15 cellular contexts compared by ENCODE assay signal in the genomic region with DNA sequence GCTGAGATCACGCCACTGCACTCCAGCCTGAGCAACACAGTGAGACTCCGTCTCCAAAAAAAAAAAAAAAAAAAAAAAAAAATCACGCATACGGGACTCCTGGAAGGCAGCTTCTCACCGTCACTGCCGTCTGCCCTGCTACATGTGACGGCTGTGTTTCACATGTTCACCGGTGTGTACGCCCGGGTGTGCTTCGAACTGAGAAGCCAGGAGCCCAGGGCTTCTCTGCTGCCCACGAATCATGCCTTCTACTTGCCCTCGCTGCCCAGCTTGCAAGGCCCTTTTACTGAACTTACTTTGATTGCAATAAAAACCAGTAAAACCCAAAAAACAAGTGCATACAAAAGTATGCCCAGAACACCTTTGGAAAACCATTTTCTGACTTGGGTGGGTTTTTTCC. TPM values are rescaled to one million over a fixed set of nuclear protein-coding genes. Genes with fewer than 3 reads are reported as not detected.
DNase-seq lines count a peak whose midpoint lies in the region; ATAC-seq and TF ChIP-seq lines count a peak whose summit lies in the region.
"Had no signal": no experiment of that assay in that cellular context is flagged by ENCODE, and none has a peak within 500 bp of the region (broad histone marks: within the 10 kb centered on the region; RNA-seq: fewer than 3 reads in every experiment).

No MANE protein-coding gene starts in this region.

- TF ChIP-seq CTCF in endodermal cell (conservative IDR thresholded peaks at IDR 0.05) = no peak
- TF ChIP-seq CTCF in spleen (IDR thresholded peaks at IDR 0.05 in 8 of 11, conservative IDR thresholded peaks at IDR 0.05 in 3 of 11) = no peak

- ATAC-seq in HG02678 (IDR thresholded peaks at IDR 0.05; ENCODE audit: unreplicated experiment) (no peak), HG03342 (IDR thresholded peaks at IDR 0.05; ENCODE audit: unreplicated experiment) (no peak)
- ATAC-seq: stimulated activated naive CD8-positive, alpha-beta T cell treated with anti-CD3 and anti-CD28 coated beads, Interleukin-15, Interleukin-2, amounts not matched to agents 100 U/mL and 50 U/mL, for 24 hours had no signal

- H3K4me3 ChIP-seq in endodermal cell (ENCODE audit: low read length) = no peak overlapping the region
- no peak overlapping the region for H3K4me3 ChIP-seq in spleen
- H3K4me3 ChIP-seq: prostate gland, SJSA1 had no signal

- no peak overlapping the region for H3K27ac Mint-ChIP-seq in activated CD4-positive, alpha-beta T cell treated with anti-CD3 and anti-CD28 coated beads, Interleukin-2, amount 10 ng/mL, durations not matched to agents 24 days and 14 days
- H3K27ac Mint-ChIP-seq in endodermal cell = no peak overlapping the region

- no peaks in the 10 kb centered on the region for H3K9me3 Mint-ChIP-seq in activated CD4-positive, alpha-beta T cell treated with anti-CD3 and anti-CD28 coated beads, Interleukin-2, amount 10 ng/mL, durations not matched to agents 24 days and 14 days
- no peaks in the 10 kb centered on the region for H3K9me3 Mint-ChIP-seq in endodermal cell

- no peak overlapping the region for H3K27ac ChIP-seq in endodermal cell (ENCODE audit: low read depth, low read length)
- no peak overlapping the region for H3K27ac ChIP-seq in spleen
- H3K27ac ChIP-seq: foreskin keratinocyte, prostate gland, SJSA1 had no signal

- H3K27me3 Mint-ChIP-seq in activated CD4-positive, alpha-beta T cell treated with anti-CD3 and anti-CD28 coated beads, Interleukin-2, amount 10 ng/mL, durations not matched to agents 24 days and 14 days = peaks cover 35% of the 10 kb centered on the region
- H3K27me3 Mint-ChIP-seq in endodermal cell (ENCODE audit: insufficient read depth) = peaks cover 89% of the 10 kb centered on the region

- H3K9me3 ChIP-seq in endodermal cell (ENCODE audit: control insufficient read depth, low read length) (no peaks in the 10 kb centered on the region), spleen (no peaks in the 10 kb centered on the region)
- H3K9me3 ChIP-seq: prostate gland had no signal

- H3K36me3 ChIP-seq in endodermal cell (ENCODE audit: control insufficient read depth, insufficient read depth, low read length) (no peaks in the 10 kb centered on the region), spleen (no peaks in the 10 kb centered on the region)
- H3K36me3 ChIP-seq: prostate gland, SJSA1 had no signal

- no peak overlapping the region for H3K4me3 Mint-ChIP-seq in activated CD4-positive, alpha-beta T cell treated with anti-CD3 and anti-CD28 coated beads, Interleukin-2, amount 10 ng/mL, durations not matched to agents 24 days and 14 days
- no peak overlapping the region for H3K4me3 Mint-ChIP-seq in endodermal cell

- no peak overlapping the region for H3K9ac ChIP-seq in endodermal cell (ENCODE audit: extremely low read depth, low read length, poor library complexity, severe bottlenecking)

- TF ChIP-seq POLR2A in spleen (IDR thresholded peaks at IDR 0.05) = no peak

- DNase-seq in activated CD4-positive, alpha-beta T cell treated with anti-CD3 and anti-CD28 coated beads, Interleukin-2, amount 10 ng/mL, durations not matched to agents 24 days and 14 days = peak; percentile 51
- DNase-seq in activated CD4-positive, alpha-beta T cell treated with anti-CD3 and anti-CD28 coated beads, Interleukin-2, amount 50 U/mL, for 1 hour = no peak
- peak; percentile 56 for DNase-seq in DMS79 treated with DMSO at 0.1 percent for 48 hours (lab: John Stamatoyannopoulos, UW)
- DNase-seq in endodermal cell = peak; percentile 27
- peak; percentile 62 for DNase-seq in spleen
- DNase-seq in NOMO-1 (lab: John Stamatoyannopoulos, UW; ENCODE audit: unreplicated experiment in 2 of 2) = no peak
- DNase-seq: activated gamma-delta T cell, GOT3, KG1 had no signal

- no peaks in the 10 kb centered on the region for H3K4me1 ChIP-seq in endodermal cell (ENCODE audit: control insufficient read depth, insufficient read depth, low read length)
- H3K4me1 ChIP-seq in spleen = peaks cover 8 to 37% (median 21%) of the 10 kb centered on the region in 6 donors
- H3K4me1 ChIP-seq: foreskin keratinocyte, prostate gland had no signal

- no peaks in the 10 kb centered on the region for H3K36me3 Mint-ChIP-seq in activated CD4-positive, alpha-beta T cell treated with anti-CD3 and anti-CD28 coated beads, Interleukin-2, amount 10 ng/mL, durations not matched to agents 24 days and 14 days (ENCODE audit: low read depth)
- no peaks in the 10 kb centered on the region for H3K36me3 Mint-ChIP-seq in endodermal cell (ENCODE audit: low read depth)

- peaks cover 8% of the 10 kb centered on the region for H3K4me1 Mint-ChIP-seq in activated CD4-positive, alpha-beta T cell treated with anti-CD3 and anti-CD28 coated beads, Interleukin-2, amount 10 ng/mL, durations not matched to agents 24 days and 14 days
- H3K4me1 Mint-ChIP-seq in endodermal cell = peaks cover 2% of the 10 kb centered on the region

- WGBS in endodermal cell (ENCODE audit: insufficient coverage in 1 of 2, insufficient read length in 1 of 2), 2 experiments = 93 to 98% methylated on average over 8 to 13 of the region's 13 CpGs
- 88 to 92% (median 89%) methylated on average over 12 to 13 of the region's 13 CpGs for WGBS in spleen, 5 donors

- H3K27me3 ChIP-seq in endodermal cell (ENCODE audit: control insufficient read depth, insufficient read depth, low read length, poor library complexity, severe bottlenecking) = peaks cover 97% of the 10 kb centered on the region
- H3K27me3 ChIP-seq in spleen (replicated peaks in 1 of 7) = peaks cover 0 to 66% (median 25%) of the 10 kb centered on the region in 7 donors

- intact Hi-C loops in activated CD4-positive, alpha-beta T cell treated with anti-CD3 and anti-CD28 coated beads, Interleukin-2, amount 10 ng/mL, durations not matched to agents 24 days and 14 days (cut with micrococcal nuclease) = no loop called here
- intact Hi-C loops in spleen (cut with DNase I; ENCODE audit: low total_unique reads) = no loop called here

RNA-seq across cellular contexts. Expression of a gene that starts 5.8 kb away (rescaled TPM):
- total RNA-seq in activated CD4-positive, alpha-beta T cell treated with anti-CD3 and anti-CD28 coated beads, Interleukin-2, amount 10 ng/mL, durations not matched to agents 24 days and 14 days = 3.3 and 4.0 TPM in 2 replicates
- total RNA-seq in endodermal cell = 10 to 100 TPM; 11.2 to 13.9 TPM
- 63.1 TPM for polyA plus RNA-seq in endodermal cell (2013, experiment 1 of 2)
- 59.4 TPM for polyA plus RNA-seq in endodermal cell (2013, experiment 2 of 2)
- total RNA-seq in spleen = 10 to 100 TPM in 6 of 7 donors, 1 to 10 TPM in 1; 1.4 to 52.3 (median 17.9) TPM
- 10 to 100 TPM in 1 of 3 donors, 1 to 10 TPM in 2; 5.9 to 16.4 (median 7.0) TPM for polyA plus RNA-seq in spleen
- polyA plus RNA-seq: foreskin keratinocyte had no signal

Comparison
In these comparisons a context has a peak if more than half of its experiments do, and no peak if none do; other contexts are left out.
1. DNase-seq: peak in activated CD4-positive, alpha-beta T cell treated with anti-CD3 and anti-CD28 coated beads, Interleukin-2, amount 10 ng/mL, durations not matched to agents 24 days and 14 days (single experiment), DMS79 treated with DMSO at 0.1 percent for 48 hours (single experiment), endodermal cell (single experiment) and spleen (single experiment); none in activated CD4-positive, alpha-beta T cell treated with anti-CD3 and anti-CD28 coated beads, Interleukin-2, amount 50 U/mL, for 1 hour (single experiment) and NOMO-1 (0 of 2).